ENCODE assay signal across 1 cellular context in genomic region chr3:49026536-49026935, GRCh38.
A peak's percentile ranks its signal among the peaks of the same experiment; 100 is the strongest.
TF ChIP-seq lines count a peak whose summit lies in the region.

No MANE protein-coding gene starts in this region.

TF ChIP-seq in HCT116, 20 proteins besides CTCF, POLR2A, EP300 and RAD21:
- no peak for TF ChIP-seq JUND (IDR thresholded peaks at IDR 0.05)
- peak; percentile 68 for TF ChIP-seq POLR2AphosphoS5 (IDR thresholded peaks at IDR 0.05; ENCODE audit: low read depth, low read length)
- no peak for TF ChIP-seq SP1 (IDR thresholded peaks at IDR 0.05; ENCODE audit: low read depth)
- no peak for TF ChIP-seq MAX (IDR thresholded peaks at IDR 0.05)
- no peak for TF ChIP-seq ATF3 (IDR thresholded peaks at IDR 0.05)
